In genomic region chr9:2241875-2242741, GRCh38 we compare ENCODE assay signal across 8 cellular contexts.
DNase-seq lines count a peak whose midpoint lies in the region; ATAC-seq and TF ChIP-seq lines count a peak whose summit lies in the region.

No MANE protein-coding gene starts in this region.

- peak; percentile 89 for ATAC-seq in GM19467 (IDR thresholded peaks at IDR 0.05; ENCODE audit: unreplicated experiment)

- peaks cover 5 to 10% of the 10 kb centered on the region in 2 donors for H3K27me3 Mint-ChIP-seq in CD4-positive, alpha-beta memory T cell

- POLR2A ChIA-PET in CD4-positive, alpha-beta memory T cell (lab: Charles Lee; ENCODE audit: partially characterized antibody): no interaction called here

- peaks cover 0 to 8% (median 5%) of the 10 kb centered on the region in 8 donors for H3K9me3 Mint-ChIP-seq in CD4-positive, alpha-beta memory T cell

- H3K27ac Mint-ChIP-seq in CD4-positive, alpha-beta memory T cell: peak overlapping the region in 3 of 7 donors; percentile 19 to 71 (median 31)

- no peaks in the 10 kb centered on the region for H3K36me3 ChIP-seq in CD4-positive, alpha-beta memory T cell (ENCODE audit: insufficient read depth, low read length)

- peak overlapping the region; percentile 78 to 87 (median 82) for H3K4me3 Mint-ChIP-seq in CD4-positive, alpha-beta memory T cell

- peaks cover 4% of the 10 kb centered on the region for H3K27me3 ChIP-seq in CD4-positive, alpha-beta memory T cell (ENCODE audit: insufficient read depth, low read length)
- peaks cover 10% of the 10 kb centered on the region for H3K27me3 ChIP-seq in mononuclear cell (ENCODE audit: insufficient read depth, low read length)

- TF ChIP-seq CTCF in epithelial cell of proximal tubule (conservative IDR thresholded peaks at IDR 0.05; ENCODE audit: low read depth, low read length): no peak

- CTCF ChIA-PET in CD4-positive, alpha-beta memory T cell (lab: Charles Lee; ENCODE audit: partially characterized antibody): no interaction called here

- intact Hi-C loops in CD4-positive, alpha-beta memory T cell (cut with micrococcal nuclease): loop anchor here (10.0 kb wide), 1 partner anchor 53 kb away; no protein-coding TSS in a partner anchor

- H3K4me3 ChIP-seq in CD4-positive, alpha-beta memory T cell (ENCODE audit: low read length in 2 of 2): peak overlapping the region in 1 of 2 donors; percentile 52
- H3K4me3 ChIP-seq in epithelial cell of proximal tubule (ENCODE audit: low read depth, low read length) (peak overlapping the region; percentile 63), mononuclear cell (ENCODE audit: low read length) (peak overlapping the region; percentile 40)

- DNase-seq in CD4-positive, alpha-beta memory T cell: peak; percentile 41 to 62 (median 57)
- DNase-seq in HK-2 (ENCODE audit: unreplicated experiment): peak; percentile 73
- peak; percentile 61 for DNase-seq in NCI-H82 treated with DMSO at 0.1 percent for 48 hours (lab: John Stamatoyannopoulos, UW; ENCODE audit: unreplicated experiment)
- peak; percentile 15 for DNase-seq in activated CD8-positive, alpha-beta memory T cell treated with anti-CD3 and anti-CD28 coated beads, Interleukin-2, amount 50 U/mL, for 24 hours (ENCODE audit: extremely low read depth)
- DNase-seq in epithelial cell of proximal tubule (ENCODE audit: low read depth): peak; percentile 57
- DNase-seq in stimulated activated CD8-positive, alpha-beta memory T cell treated with anti-CD3 and anti-CD28 coated beads, Interleukin-4, amount 100 ng/mL, for 48 hours: peak; percentile 83

- H3K4me1 Mint-ChIP-seq in CD4-positive, alpha-beta memory T cell: peaks cover 8 to 18% (median 13%) of the 10 kb centered on the region in 4 donors

- H3K4me1 ChIP-seq in CD4-positive, alpha-beta memory T cell (ENCODE audit: insufficient read depth, low read length): peaks cover 18% of the 10 kb centered on the region
- H3K4me1 ChIP-seq in mononuclear cell (ENCODE audit: insufficient read depth, low read length): peaks cover 17% of the 10 kb centered on the region

- H3K36me3 Mint-ChIP-seq in CD4-positive, alpha-beta memory T cell: no peaks in the 10 kb centered on the region

- H3K9me3 ChIP-seq in CD4-positive, alpha-beta memory T cell (ENCODE audit: control insufficient read depth in 1 of 2, low read length in 2 of 2): no peaks in the 10 kb centered on the region
- H3K9me3 ChIP-seq in mononuclear cell (ENCODE audit: low read depth, low read length): no peaks in the 10 kb centered on the region

- H3K27ac ChIP-seq in CD4-positive, alpha-beta memory T cell (ENCODE audit: low read depth, low read length): no peak overlapping the region

Comparison
In these comparisons a context has a peak if more than half of its experiments do, and no peak if none do; other contexts are left out.
1. DNase-seq: peak in every context shown above with its lines; median percentile 83 in stimulated activated CD8-positive, alpha-beta memory T cell treated with anti-CD3 and anti-CD28 coated beads, Interleukin-4, amount 100 ng/mL, for 48 hours; 73 in HK-2; 61 in NCI-H82 treated with DMSO at 0.1 percent for 48 hours; 57 in CD4-positive, alpha-beta memory T cell; 57 in epithelial cell of proximal tubule; 15 in activated CD8-positive, alpha-beta memory T cell treated with anti-CD3 and anti-CD28 coated beads, Interleukin-2, amount 50 U/mL, for 24 hours.